In genomic region chr12:115956674-115957073, GRCh38 we compare ENCODE assay signal across 22 cellular contexts.
A peak's percentile ranks its signal among the peaks of the same experiment; 100 is the strongest.
DNase-seq lines count a peak whose midpoint lies in the region; ATAC-seq, FAIRE-seq and TF ChIP-seq lines count a peak whose summit lies in the region.
"Had no signal": no experiment of that assay in that cellular context is flagged by ENCODE, and none has a peak within 500 bp of the region (broad histone marks: within the 10 kb centered on the region; RNA-seq: fewer than 3 reads in every experiment).

No MANE protein-coding gene starts in this region.

- no peaks in the 10 kb centered on the region for H3K9me3 ChIP-seq in K562 (replicated peaks; ENCODE audit: control insufficient read depth, insufficient read depth, low read depth, low read length)
- no peaks in the 10 kb centered on the region for H3K9me3 ChIP-seq in prostate gland
- H3K9me3 ChIP-seq in smooth muscle cell (replicated peaks; ENCODE audit: low read depth): no peaks in the 10 kb centered on the region

- no peak for TF ChIP-seq EP300 in K562 (IDR thresholded peaks at IDR 0.05; ENCODE audit: low read length)

- CTCF ChIA-PET in K562 (lab: Yijun Ruan, JAX; ENCODE audit: low intra/inter-chr PET ratio): no interaction called here

- no peaks in the 10 kb centered on the region for H4K20me1 ChIP-seq in K562 (replicated peaks; ENCODE audit: control insufficient read depth, insufficient read depth, low read length)
- H4K20me1 ChIP-seq in smooth muscle cell (ENCODE audit: low read depth): no peaks in the 10 kb centered on the region

- in situ Hi-C loops in K562 (cut with MboI): loop anchor here (25.0 kb wide), 1 partner anchor 1181 kb away; no protein-coding TSS in a partner anchor

- H3K4me3 ChIP-seq in K562 (no peak overlapping the region), prostate gland (no peak overlapping the region), smooth muscle cell (no peak overlapping the region)

- H3K36me3 ChIP-seq in K562 (ENCODE audit: control insufficient read depth, insufficient read depth, low read length) (peaks cover 30% of the 10 kb centered on the region), prostate gland (no peaks in the 10 kb centered on the region), smooth muscle cell (ENCODE audit: low read depth) (no peaks in the 10 kb centered on the region)

- intact Hi-C loops in K562 (cut with micrococcal nuclease) (no loop called here), prostate gland (cut with DNase I) (no loop called here)

- no peaks in the 10 kb centered on the region for H3K9me1 ChIP-seq in K562 (ENCODE audit: control insufficient read depth, insufficient read depth, low read length)

- H3K27me3 ChIP-seq in K562 (ENCODE audit: control insufficient read depth in 2 of 2, insufficient read depth in 2 of 2, low read length in 2 of 2): no peaks in the 10 kb centered on the region
- H3K27me3 ChIP-seq in prostate gland (replicated peaks; ENCODE audit: insufficient read depth): no peaks in the 10 kb centered on the region
- H3K27me3 ChIP-seq in smooth muscle cell (ENCODE audit: low read depth): no peaks in the 10 kb centered on the region

- BruUV-seq in K562 (replicated peaks; lab: Mats Ljungman, UMichigan): no TSS peak

- TF ChIP-seq CTCF in K562 (IDR thresholded peaks at IDR 0.05 in 2 of 3, conservative IDR thresholded peaks at IDR 0.05 in 1 of 3; ENCODE audit: insufficient read depth in 2 of 3, low read depth in 1 of 3, low read length in 3 of 3) (no peak), prostate gland (IDR thresholded peaks at IDR 0.05) (no peak), smooth muscle cell (IDR thresholded peaks at IDR 0.05; ENCODE audit: borderline replicate concordance, insufficient read depth, poor library complexity, severe bottlenecking) (no peak)

- WGBS in K562 (ENCODE audit: insufficient coverage, low coverage, missing lambda C conversion rate): 88% methylated on average over 6 of the region's 6 CpGs
- WGBS in prostate gland: 49% methylated on average over 6 of the region's 6 CpGs
- WGBS in smooth muscle cell (ENCODE audit: low lambda C conversion rate): 84% methylated on average over 6 of the region's 6 CpGs

- TF ChIP-seq RAD21 in K562 (CRISPR knock-in tag; conservative IDR thresholded peaks at IDR 0.05 in 1 of 2, IDR thresholded peaks at IDR 0.05 in 1 of 2): no peak

- ATAC-seq in K562 (no peak), GM18517 (IDR thresholded peaks at IDR 0.05; ENCODE audit: unreplicated experiment) (no peak), HG02885 (IDR thresholded peaks at IDR 0.05; ENCODE audit: poor library complexity, unreplicated experiment) (no peak)
- ATAC-seq: HepG2, SK-N-SH treated with all-trans-retinoic acid at 6 μM for 48 hours had no signal

- no peak overlapping the region for H2AFZ ChIP-seq in K562 (ENCODE audit: low read depth, low read length)
- no peak overlapping the region for H2AFZ ChIP-seq in smooth muscle cell (ENCODE audit: low read depth)

- POLR2A ChIA-PET in K562 (lab: Yijun Ruan, JAX): interaction anchor here (1.8 kb wide), 1 partner anchor 8 kb away, joined by 4 read pairs; no protein-coding TSS in a partner anchor

- H3K9ac ChIP-seq in K562 (ENCODE audit: insufficient read depth in 1 of 2, low read depth in 2 of 2, low read length in 2 of 2) (no peak overlapping the region), smooth muscle cell (ENCODE audit: low read depth) (no peak overlapping the region)

- H3K4me2 ChIP-seq in K562 (ENCODE audit: insufficient read depth, low read length) (no peak overlapping the region), smooth muscle cell (no peak overlapping the region)

- TF ChIP-seq POLR2A in K562 (conservative IDR thresholded peaks at IDR 0.05) (no peak), prostate gland (IDR thresholded peaks at IDR 0.05) (no peak)

- H3F3A ChIP-seq in smooth muscle cell (ENCODE audit: low read depth): no peaks in the 10 kb centered on the region

- H3K27ac ChIP-seq in K562 (ENCODE audit: extremely low read depth, low read depth, low read length) (no peak overlapping the region), prostate gland (peak overlapping the region; percentile 26 to 34), smooth muscle cell (ENCODE audit: low read depth) (no peak overlapping the region)
- H3K27ac ChIP-seq: HL-60, RWPE1 had no signal

- DNase-seq in SIG-M5 treated with dmso at 0.1 percent for 504 hours (lab: John Stamatoyannopoulos, UW; ENCODE audit: unreplicated experiment): peak; percentile 25
- no peak for DNase-seq in SIG-M5 (lab: John Stamatoyannopoulos, UW)
- DNase-seq in NCI-H1417 treated with DMSO at 0.1 percent for 48 hours (lab: John Stamatoyannopoulos, UW): peak; percentile 44
- no peak for DNase-seq in K562 (ENCODE audit: extremely low read depth in 1 of 4, low spot score in 3 of 4)
- no peak for DNase-seq in prostate gland (ENCODE audit: low spot score)
- no peak for DNase-seq in smooth muscle cell (lab: John Stamatoyannopoulos, UW; ENCODE audit: unreplicated experiment)
- DNase-seq: KBM-7, NCI-H187, NCI-H345, NCI-H526, SHP77 treated with DMSO at 0.1 percent for 48 hours had no signal

- H3K79me2 ChIP-seq in K562 (ENCODE audit: control insufficient read depth, insufficient read depth, low read length) (no peaks in the 10 kb centered on the region), smooth muscle cell (ENCODE audit: low read depth) (no peaks in the 10 kb centered on the region)

- H3K4me1 ChIP-seq in K562 (replicated peaks in 1 of 2; ENCODE audit: control insufficient read depth in 2 of 2, insufficient read depth in 2 of 2, low read length in 2 of 2): no peaks in the 10 kb centered on the region; a peak in 1 of 5 replicates
- no peaks in the 10 kb centered on the region for H3K4me1 ChIP-seq in prostate gland (replicated peaks)
- H3K4me1 ChIP-seq in smooth muscle cell (ENCODE audit: low read depth): no peaks in the 10 kb centered on the region

- no peak for FAIRE-seq in K562 (lab: Jason Lieb, UNC)
- FAIRE-seq: A204.1, G401.6, GM12892, GM19239, H54, HepG2 had no signal

TF ChIP-seq in K562, 482 proteins besides CTCF, POLR2A, EP300 and RAD21:
- TF ChIP-seq KLF10 (CRISPR knock-in tag; IDR thresholded peaks at IDR 0.05) (no peak), ZNF584 (CRISPR knock-in tag; IDR thresholded peaks at IDR 0.05; ENCODE audit: low read depth) (0 out of 2 replicates have a peak, but pooled peaks have one; percentile 21)

Comparison
In these comparisons a context has a peak if more than half of its experiments do, and no peak if none do; other contexts are left out.
1. DNase-seq: peak in SIG-M5 treated with dmso at 0.1 percent for 504 hours (single experiment) and NCI-H1417 treated with DMSO at 0.1 percent for 48 hours (single experiment); none in SIG-M5 (single experiment), K562 (0 of 4), prostate gland (single experiment) and smooth muscle cell (single experiment).
2. H3K27ac ChIP-seq: peak in prostate gland (2 of 2); none in K562 (single experiment) and smooth muscle cell (single experiment).